In genomic region chr20:25623736-25624499, GRCh38 we compare ENCODE assay signal across 7 cellular contexts.
DNase-seq lines count a peak whose midpoint lies in the region; ATAC-seq and TF ChIP-seq lines count a peak whose summit lies in the region.

Gene NANP (minus strand): TSS chr20:25624014. CDS start chr20:25623948, 66 bp downstream.

- ATAC-seq in GM18508 (IDR thresholded peaks at IDR 0.05; ENCODE audit: insufficient read depth, unreplicated experiment) (peak; percentile 71), HG02981 (IDR thresholded peaks at IDR 0.05; ENCODE audit: unreplicated experiment) (peak; percentile 84)

- peak; percentile 98 for DNase-seq in NCI-H2029 (lab: John Stamatoyannopoulos, UW)
- DNase-seq in T-helper 9 cell: peak; percentile 68
- DNase-seq in astrocyte of the cerebellum (ENCODE audit: low read depth): peak; percentile 97
- peak; percentile 91 to 92 for DNase-seq in hippocampal formation (lab: John Stamatoyannopoulos, UW)
- DNase-seq in retina: peak; percentile 98

- peak within 1 kb of the TSS; percentile 92 for H3K4me3 ChIP-seq in astrocyte of the cerebellum (ENCODE audit: low read depth, low read length)

- TF ChIP-seq CTCF in astrocyte of the cerebellum (IDR thresholded peaks at IDR 0.05; ENCODE audit: low read depth, low read length, missing control alignments): peak; percentile 16

- in situ Hi-C loops in astrocyte of the cerebellum (cut with HindIII; ENCODE audit: low sequenced_read_pairs): no loop called here

Comparison
In these comparisons a context has a peak if more than half of its experiments do, and no peak if none do; other contexts are left out.
1. Peak in every context shown above with its lines: DNase-seq, ATAC-seq and H3K4me3 ChIP-seq.